28 cellular contexts compared by ENCODE assay signal in genomic region chr13:89458456-89458855, GRCh38.
"Had no signal": no experiment of that assay in that cellular context is flagged by ENCODE, and none has a peak within 500 bp of the region (broad histone marks: within the 10 kb centered on the region; RNA-seq: fewer than 3 reads in every experiment).

No MANE protein-coding gene starts in this region.

- H3K36me3 ChIP-seq: cardiac muscle cell, SJCRH30 had no signal

- H3K4me1 ChIP-seq: SJCRH30 had no signal

- H3K9me3 Mint-ChIP-seq: activated T-cell treated with anti-CD3 and anti-CD28 coated beads, Interleukin-2, amount 50 U/mL, for 24 hours had no signal

- H3K27me3 ChIP-seq: cardiac muscle cell, SJCRH30 had no signal

- H3K27ac ChIP-seq: cardiac muscle cell, SJCRH30 had no signal

- H3K9ac ChIP-seq: SK-N-SH had no signal

- H3K4me3 Mint-ChIP-seq: activated CD8-positive, alpha-beta T cell treated with anti-CD3 and anti-CD28 coated beads, Interleukin-2, amount 10 ng/mL, durations not matched to agents 7 days and 5 days; activated naive CD4-positive, alpha-beta T cell treated with anti-CD3 and anti-CD28 coated beads, Interleukin-2, amount 50 U/mL, for 24 hours; activated T-cell treated with anti-CD3 and anti-CD28 coated beads, Interleukin-2, amount 50 U/mL, for 24 hours; activated T-helper 1 cell treated with anti-CD3 and anti-CD28 coated beads, Interleukin-12 subunit alpha, Interleukin-12 subunit beta, Interleukin-2, Interleukin-4 antibody, amounts not matched to agents 30 ng/mL and 10 ng/mL and 1 ng/mL, durations not matched to agents 14 hours and 24 hours and 36 hours; IgD-negative memory B cell; T-helper 2 cell treated with Interferon-gamma antibody and Interleukin-4, amounts not matched to agents 5 μg/mL and 100 μg/mL, for 36 hours had no signal

- H3K27me3 Mint-ChIP-seq: activated naive CD4-positive, alpha-beta T cell treated with anti-CD3 and anti-CD28 coated beads, Interleukin-2, amount 50 U/mL, for 24 hours; activated T-cell treated with anti-CD3 and anti-CD28 coated beads, Interleukin-2, amount 50 U/mL, for 24 hours; IgD-negative memory B cell had no signal

- H3K9me3 ChIP-seq: SJCRH30, SK-N-SH had no signal

- H3K36me3 Mint-ChIP-seq: activated naive CD4-positive, alpha-beta T cell treated with anti-CD3 and anti-CD28 coated beads, Interleukin-2, amount 50 U/mL, for 24 hours; IgD-negative memory B cell had no signal

- ATAC-seq: activated CD4-positive, CD25-positive, alpha-beta regulatory T cell treated with anti-CD3 and anti-CD28 coated beads, Interleukin-2, amount 50 U/mL, for 24 hours; activated CD8-positive, alpha-beta T cell treated with anti-CD3 and anti-CD28 coated beads, Interleukin-2, amount 10 ng/mL, durations not matched to agents 7 days and 5 days; Panc1 had no signal

- H3K27ac Mint-ChIP-seq: activated CD8-positive, alpha-beta T cell treated with anti-CD3 and anti-CD28 coated beads, Interleukin-2, amount 10 ng/mL, durations not matched to agents 7 days and 5 days; activated naive CD4-positive, alpha-beta T cell treated with anti-CD3 and anti-CD28 coated beads, Interleukin-2, amount 50 U/mL, for 24 hours; activated T-cell treated with anti-CD3 and anti-CD28 coated beads, Interleukin-2, amount 50 U/mL, for 24 hours; activated T-helper 1 cell treated with anti-CD3 and anti-CD28 coated beads, Interleukin-12 subunit alpha, Interleukin-12 subunit beta, Interleukin-2, Interleukin-4 antibody, amounts not matched to agents 30 ng/mL and 10 ng/mL and 1 ng/mL, durations not matched to agents 14 hours and 24 hours and 36 hours; IgD-negative memory B cell; T-helper 2 cell treated with Interferon-gamma antibody and Interleukin-4, amounts not matched to agents 5 μg/mL and 100 μg/mL, for 36 hours had no signal

- DNase-seq: activated CD4-positive, alpha-beta T cell treated with anti-CD3 and anti-CD28 coated beads for 48 hours; activated CD4-positive, alpha-beta T cell treated with anti-CD3 and anti-CD28 coated beads, Interleukin-2, amount 50 U/mL, for 4 hours; activated CD8-positive, alpha-beta T cell treated with anti-CD3 and anti-CD28 coated beads, Interleukin-2, amount 10 ng/mL, durations not matched to agents 7 days and 5 days; activated effector memory CD4-positive, alpha-beta T cell treated with Interleukin-2 at 50 U/mL for 16 hours; activated naive CD4-positive, alpha-beta T cell; activated T-cell treated with anti-CD3 and anti-CD28 coated beads, Interleukin-2, amount 50 U/mL, for 24 hours; aorta; KG1; NCI-H1092 treated with DMSO at 0.1 percent for 48 hours; NCI-H1417 treated with DMSO at 0.1 percent for 48 hours; NCI-H1694; NCI-H2029; NCI-H2107; NCI-H510A treated with DMSO at 0.1 percent for 48 hours; NCI-H69; NK-92 treated with Interleukin-12 subunit alpha and Interleukin-12 subunit beta, amount 100 ng/mL, for 24 hours; OCI-M1; Right ventricle myocardium superior; RPMI8226; SK-N-SH had no signal

- H3K4me3 ChIP-seq: cardiac muscle cell, SJCRH30 had no signal

- H3K4me1 Mint-ChIP-seq: activated naive CD4-positive, alpha-beta T cell treated with anti-CD3 and anti-CD28 coated beads, Interleukin-2, amount 50 U/mL, for 24 hours; IgD-negative memory B cell had no signal

- H3K4me2 ChIP-seq: SK-N-SH had no signal
